In genomic region chr4:152360045-152360410, GRCh38 we compare ENCODE assay signal across 12 cellular contexts.
DNase-seq lines count a peak whose midpoint lies in the region; ATAC-seq, FAIRE-seq and TF ChIP-seq lines count a peak whose summit lies in the region.
"Had no signal": no experiment of that assay in that cellular context is flagged by ENCODE, and none has a peak within 500 bp of the region (broad histone marks: within the 10 kb centered on the region; RNA-seq: fewer than 3 reads in every experiment).

No MANE protein-coding gene starts in this region.

- no peak overlapping the region for H3K4me3 ChIP-seq in epithelial cell of esophagus (ENCODE audit: low read length)
- no peak overlapping the region for H3K4me3 ChIP-seq in neural progenitor cell
- no peak overlapping the region for H3K4me3 ChIP-seq in heart right ventricle

- no peaks in the 10 kb centered on the region for H3K4me1 Mint-ChIP-seq in neural progenitor cell

- no peak overlapping the region for H2AFZ ChIP-seq in neural progenitor cell (replicated peaks)

- no peaks in the 10 kb centered on the region for H3K79me2 ChIP-seq in neural progenitor cell (ENCODE audit: low read depth)

- ATAC-seq in GM21390 (IDR thresholded peaks at IDR 0.05; ENCODE audit: unreplicated experiment) (peak; percentile 35), HG03103 (IDR thresholded peaks at IDR 0.05; ENCODE audit: low read depth, unreplicated experiment) (peak; percentile 41), heart right ventricle (no peak), HG03196 (IDR thresholded peaks at IDR 0.05; ENCODE audit: unreplicated experiment) (no peak)
- ATAC-seq: Right ventricle myocardium inferior had no signal

- intact Hi-C loops in heart right ventricle (cut with DNase I): loop anchor here in 1 of 10 donors (10.0 kb wide), 1 partner anchor 335 kb away; no protein-coding TSS in a partner anchor

- no peaks in the 10 kb centered on the region for H4K20me1 ChIP-seq in neural progenitor cell (ENCODE audit: low read depth)

- H3K9me3 ChIP-seq in neural progenitor cell (ENCODE audit: low read depth): no peaks in the 10 kb centered on the region
- H3K9me3 ChIP-seq in heart right ventricle: no peaks in the 10 kb centered on the region

- no peaks in the 10 kb centered on the region for H3K27me3 ChIP-seq in neural progenitor cell
- no peaks in the 10 kb centered on the region for H3K27me3 ChIP-seq in heart right ventricle

- DNase-seq in epithelial cell of esophagus (ENCODE audit: low read depth) (peak; percentile 17), neural progenitor cell (ENCODE audit: low spot score) (no peak), heart right ventricle (no peak), middle frontal gyrus (ENCODE audit: extremely low spot score, low spot score) (no peak)
- DNase-seq: NCI-H2227 treated with DMSO at 0.1 percent for 48 hours; stimulated activated CD4-positive, alpha-beta T cell treated with anti-CD3 and anti-CD28 coated beads, Interleukin-15, amount 100 ng/mL, for 24 hours; stimulated activated naive CD4-positive, alpha-beta T cell had no signal

- H3K9ac ChIP-seq in neural progenitor cell: no peak overlapping the region

- H3K4me2 ChIP-seq in neural progenitor cell: no peak overlapping the region

- no peaks in the 10 kb centered on the region for H3F3A ChIP-seq in neural progenitor cell (ENCODE audit: low read depth)

- H3K4me3 Mint-ChIP-seq in neural progenitor cell: no peak overlapping the region

- 97 to 98% methylated on average over 1 of the region's 1 CpG for WGBS in heart right ventricle, 2 donors

- no peak overlapping the region for H3K27ac Mint-ChIP-seq in neural progenitor cell

- TF ChIP-seq CTCF in epithelial cell of esophagus (IDR thresholded peaks at IDR 0.05; ENCODE audit: insufficient read depth, low read depth, low read length, missing control alignments): no peak
- no peak for TF ChIP-seq CTCF in neural progenitor cell (IDR thresholded peaks at IDR 0.05)
- no peak for TF ChIP-seq CTCF in heart right ventricle (IDR thresholded peaks at IDR 0.05)

- peaks cover 2% of the 10 kb centered on the region for H3K27me3 Mint-ChIP-seq in neural progenitor cell (ENCODE audit: insufficient read depth, low read depth)

- FAIRE-seq in G401.6 (lab: Jason Lieb, UNC): peak; percentile 33

- H3K27ac ChIP-seq in neural progenitor cell (no peak overlapping the region), heart right ventricle (no peak overlapping the region)

- H3K4me1 ChIP-seq in neural progenitor cell (no peaks in the 10 kb centered on the region), heart right ventricle (peaks cover 0 to 49% (median 13%) of the 10 kb centered on the region in 9 donors)

- H3K9me3 Mint-ChIP-seq in neural progenitor cell: no peaks in the 10 kb centered on the region

- no peaks in the 10 kb centered on the region for H3K36me3 Mint-ChIP-seq in neural progenitor cell

- H3K36me3 ChIP-seq in neural progenitor cell (no peaks in the 10 kb centered on the region), heart right ventricle (peaks cover 0 to 5% (median 0%) of the 10 kb centered on the region in 9 donors)

Comparison
In these comparisons a context has a peak if more than half of its experiments do, and no peak if none do; other contexts are left out.
1. ATAC-seq: peak in GM21390 (single experiment) and HG03103 (single experiment); none in heart right ventricle (0 of 8) and HG03196 (single experiment).